Comparison of ENCODE assay signal across 26 cellular contexts in the genomic region with DNA sequence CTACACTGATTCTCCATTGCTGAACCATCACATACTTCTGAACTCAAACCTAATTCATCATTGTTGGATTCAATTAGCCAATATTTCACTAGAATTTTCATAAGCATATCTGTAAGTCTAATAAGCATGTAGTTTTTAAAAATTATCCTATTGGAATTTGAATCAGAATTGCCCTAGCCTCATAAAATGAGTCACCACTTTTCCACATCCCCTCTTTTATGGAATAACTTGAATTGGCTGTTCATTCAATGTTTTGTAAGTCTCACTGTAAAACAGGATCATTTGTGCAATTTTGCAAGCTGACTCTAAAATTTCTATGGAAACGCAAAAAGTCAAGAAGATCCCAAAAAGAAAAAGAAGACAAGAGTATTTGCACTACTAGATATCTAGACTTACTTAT.
A peak's percentile ranks its signal among the peaks of the same experiment; 100 is the strongest.
DNase-seq lines count a peak whose midpoint lies in the region; ATAC-seq, FAIRE-seq and TF ChIP-seq lines count a peak whose summit lies in the region.
"Had no signal": no experiment of that assay in that cellular context is flagged by ENCODE, and none has a peak within 500 bp of the region (broad histone marks: within the 10 kb centered on the region; RNA-seq: fewer than 3 reads in every experiment).

No MANE protein-coding gene starts in this region.

- H3K36me3 ChIP-seq in BJ (ENCODE audit: control insufficient read depth, insufficient read depth, low read length), result no peaks in the 10 kb centered on the region
- H3K36me3 ChIP-seq in GM12878 (ENCODE audit: control insufficient read depth in 2 of 2, insufficient read depth in 2 of 2, low read length in 1 of 2), result no peaks in the 10 kb centered on the region

- no peak for TF ChIP-seq POLR2A in GM12878 (IDR thresholded peaks at IDR 0.05; ENCODE audit: low read depth, low read length)

- CTCF ChIA-PET in BJ (lab: Yijun Ruan, JAX), result no interaction called here
- CTCF ChIA-PET in GM12878 (lab: Yijun Ruan, JAX), result no interaction called here

- POLR2A ChIA-PET in BJ (lab: Charles Lee), result no interaction called here
- POLR2A ChIA-PET in GM12878 (lab: Charles Lee), result no interaction called here

- no peaks in the 10 kb centered on the region for H4K20me1 ChIP-seq in GM12878 (ENCODE audit: control insufficient read depth, insufficient read depth)

- H3K27ac ChIP-seq in GM12878 (ENCODE audit: control insufficient read depth, insufficient read depth) (no peak overlapping the region), foreskin keratinocyte (no peak overlapping the region)
- H3K27ac ChIP-seq: KMS-11, RWPE1, SK-N-MC had no signal

- SMC1A ChIA-PET in GM12878 (lab: Charles Lee; ENCODE audit: uncharacterized antibody, unreplicated experiment), result no interaction called here

- no peaks in the 10 kb centered on the region for H3K9me3 ChIP-seq in GM12878 (replicated peaks; ENCODE audit: control insufficient read depth, insufficient read depth, low read length)

- 46% methylated on average over 1 of the region's 1 CpG for WGBS in GM12878 (ENCODE audit: insufficient coverage, insufficient replicate concordance, low lambda C conversion rate, missing lambda C conversion rate)

- H3K9ac ChIP-seq in GM12878 (ENCODE audit: control insufficient read depth, insufficient read depth, low read length), result no peak overlapping the region
- H3K9ac ChIP-seq: KMS-11 had no signal

- peak; percentile 27 for FAIRE-seq in GM12878 (lab: Jason Lieb, UNC)
- FAIRE-seq: GM18507, HTR-8/SVneo had no signal

- TF ChIP-seq EP300 in GM12878 (IDR thresholded peaks at IDR 0.05; ENCODE audit: borderline replicate concordance in 1 of 2, control insufficient read depth in 1 of 2, low read depth in 2 of 2, low read length in 2 of 2), result no peak

- H3K4me3 ChIP-seq in BJ (ENCODE audit: low read depth, low read length) (no peak overlapping the region), GM12878 (no peak overlapping the region)
- H3K4me3 ChIP-seq: SK-N-MC had no signal

- H3K27me3 ChIP-seq in BJ (ENCODE audit: control insufficient read depth, insufficient read depth, low read length) (no peaks in the 10 kb centered on the region), GM12878 (replicated peaks in 1 of 2; ENCODE audit: control insufficient read depth in 2 of 2, insufficient read depth in 2 of 2, low read length in 1 of 2) (no peaks in the 10 kb centered on the region), foreskin keratinocyte (no peaks in the 10 kb centered on the region)

- intact Hi-C loops in GM12878 (cut with micrococcal nuclease; ENCODE audit: unreplicated experiment), result no loop called here

- RAD21 ChIA-PET in GM12878 (lab: Charles Lee; ENCODE audit: unreplicated experiment), result no interaction called here

- peak; percentile 9 for DNase-seq in BJ (ENCODE audit: low read depth)
- DNase-seq in ELR (ENCODE audit: low read depth), result peak; percentile 34
- no peak for DNase-seq in GM12878 (ENCODE audit: low read depth, low spot score)
- peak; percentile 5 to 17 for DNase-seq in lung microvascular endothelial cell (ENCODE audit: low read depth in 2 of 2)
- DNase-seq in foreskin keratinocyte, result no peak
- no peak for DNase-seq in HuH-7 (ENCODE audit: low spot score)
- DNase-seq: DMS 273 treated with DMSO at 0.1 percent for 48 hours, DMS79 treated with DMSO at 0.1 percent for 48 hours, GOT3, IMR-90, NCI-H1048, NCI-H1417 treated with DMSO at 0.1 percent for 48 hours, NCI-H187, NCI-H2107, NCI-H2227 treated with DMSO at 0.1 percent for 48 hours, NCI-H510A, NCI-H748 treated with DMSO at 0.1 percent for 48 hours, SHP77 treated with DMSO at 0.1 percent for 48 hours, SW 1271 had no signal

- no peak overlapping the region for H2AFZ ChIP-seq in GM12878 (ENCODE audit: control insufficient read depth, low read depth, low read length)

- no peak for TF ChIP-seq RAD21 in GM12878 (IDR thresholded peaks at IDR 0.05; ENCODE audit: insufficient read depth, low read depth, low read length)

- H3K4me1 ChIP-seq in GM12878 (ENCODE audit: control insufficient read depth, insufficient read depth, low read length) (no peaks in the 10 kb centered on the region), foreskin keratinocyte (no peaks in the 10 kb centered on the region)

- in situ Hi-C loops in GM12878 (cut with MboI), result no loop called here

- TF ChIP-seq CTCF in BJ (IDR thresholded peaks at IDR 0.05; ENCODE audit: insufficient read depth, low read depth, low read length), result no peak
- no peak for TF ChIP-seq CTCF in GM12878 (IDR thresholded peaks at IDR 0.05 in 2 of 3, conservative IDR thresholded peaks at IDR 0.05 in 1 of 3; ENCODE audit: control insufficient read depth in 2 of 3, extremely low read depth in 1 of 3, insufficient read depth in 1 of 3, low read depth in 3 of 3, low read length in 3 of 3)
- TF ChIP-seq CTCF in foreskin keratinocyte (conservative IDR thresholded peaks at IDR 0.05), result no peak

- no peak overlapping the region for H3K4me2 ChIP-seq in GM12878 (ENCODE audit: control insufficient read depth, insufficient read depth)
- H3K4me2 ChIP-seq: KMS-11 had no signal

- ATAC-seq in GM12878 (no peak), foreskin keratinocyte (no peak), HG02678 (IDR thresholded peaks at IDR 0.05; ENCODE audit: unreplicated experiment) (no peak)
- ATAC-seq: HCT116 had no signal

- no TSS peak for BruUV-seq in GM12878 (replicated peaks; lab: Mats Ljungman, UMichigan)

- H3K79me2 ChIP-seq in GM12878 (ENCODE audit: control insufficient read depth, insufficient read depth, low read length), result no peaks in the 10 kb centered on the region

TF ChIP-seq in GM12878, 131 proteins besides CTCF, POLR2A, EP300 and RAD21 (continues in another document):
- TF ChIP-seq, protein P1, sequence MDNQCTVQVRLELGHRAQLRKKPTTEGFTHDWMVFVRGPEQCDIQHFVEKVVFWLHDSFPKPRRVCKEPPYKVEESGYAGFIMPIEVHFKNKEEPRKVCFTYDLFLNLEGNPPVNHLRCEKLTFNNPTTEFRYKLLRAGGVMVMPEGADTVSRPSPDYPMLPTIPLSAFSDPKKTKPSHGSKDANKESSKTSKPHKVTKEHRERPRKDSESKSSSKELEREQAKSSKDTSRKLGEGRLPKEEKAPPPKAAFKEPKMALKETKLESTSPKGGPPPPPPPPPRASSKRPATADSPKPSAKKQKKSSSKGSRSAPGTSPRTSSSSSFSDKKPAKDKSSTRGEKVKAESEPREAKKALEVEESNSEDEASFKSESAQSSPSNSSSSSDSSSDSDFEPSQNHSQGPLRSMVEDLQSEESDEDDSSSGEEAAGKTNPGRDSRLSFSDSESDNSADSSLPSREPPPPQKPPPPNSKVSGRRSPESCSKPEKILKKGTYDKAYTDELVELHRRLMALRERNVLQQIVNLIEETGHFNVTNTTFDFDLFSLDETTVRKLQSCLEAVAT (IDR thresholded peaks at IDR 0.05), result no peak
- TF ChIP-seq EED (IDR thresholded peaks at IDR 0.05; ENCODE audit: low read depth) (no peak), YY1 (IDR thresholded peaks at IDR 0.05; ENCODE audit: low read depth, low read length) (no peak), YBX1 (IDR thresholded peaks at IDR 0.05) (no peak), NRF1 (conservative IDR thresholded peaks at IDR 0.05; ENCODE audit: low read depth, low read length) (no peak), TCF12 (IDR thresholded peaks at IDR 0.05; ENCODE audit: low read depth, low read length) (no peak)
- TF ChIP-seq, protein P2, sequence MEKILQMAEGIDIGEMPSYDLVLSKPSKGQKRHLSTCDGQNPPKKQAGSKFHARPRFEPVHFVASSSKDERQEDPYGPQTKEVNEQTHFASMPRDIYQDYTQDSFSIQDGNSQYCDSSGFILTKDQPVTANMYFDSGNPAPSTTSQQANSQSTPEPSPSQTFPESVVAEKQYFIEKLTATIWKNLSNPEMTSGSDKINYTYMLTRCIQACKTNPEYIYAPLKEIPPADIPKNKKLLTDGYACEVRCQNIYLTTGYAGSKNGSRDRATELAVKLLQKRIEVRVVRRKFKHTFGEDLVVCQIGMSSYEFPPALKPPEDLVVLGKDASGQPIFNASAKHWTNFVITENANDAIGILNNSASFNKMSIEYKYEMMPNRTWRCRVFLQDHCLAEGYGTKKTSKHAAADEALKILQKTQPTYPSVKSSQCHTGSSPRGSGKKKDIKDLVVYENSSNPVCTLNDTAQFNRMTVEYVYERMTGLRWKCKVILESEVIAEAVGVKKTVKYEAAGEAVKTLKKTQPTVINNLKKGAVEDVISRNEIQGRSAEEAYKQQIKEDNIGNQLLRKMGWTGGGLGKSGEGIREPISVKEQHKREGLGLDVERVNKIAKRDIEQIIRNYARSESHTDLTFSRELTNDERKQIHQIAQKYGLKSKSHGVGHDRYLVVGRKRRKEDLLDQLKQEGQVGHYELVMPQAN (conservative IDR thresholded peaks at IDR 0.05), result no peak
- TF ChIP-seq, protein P3, sequence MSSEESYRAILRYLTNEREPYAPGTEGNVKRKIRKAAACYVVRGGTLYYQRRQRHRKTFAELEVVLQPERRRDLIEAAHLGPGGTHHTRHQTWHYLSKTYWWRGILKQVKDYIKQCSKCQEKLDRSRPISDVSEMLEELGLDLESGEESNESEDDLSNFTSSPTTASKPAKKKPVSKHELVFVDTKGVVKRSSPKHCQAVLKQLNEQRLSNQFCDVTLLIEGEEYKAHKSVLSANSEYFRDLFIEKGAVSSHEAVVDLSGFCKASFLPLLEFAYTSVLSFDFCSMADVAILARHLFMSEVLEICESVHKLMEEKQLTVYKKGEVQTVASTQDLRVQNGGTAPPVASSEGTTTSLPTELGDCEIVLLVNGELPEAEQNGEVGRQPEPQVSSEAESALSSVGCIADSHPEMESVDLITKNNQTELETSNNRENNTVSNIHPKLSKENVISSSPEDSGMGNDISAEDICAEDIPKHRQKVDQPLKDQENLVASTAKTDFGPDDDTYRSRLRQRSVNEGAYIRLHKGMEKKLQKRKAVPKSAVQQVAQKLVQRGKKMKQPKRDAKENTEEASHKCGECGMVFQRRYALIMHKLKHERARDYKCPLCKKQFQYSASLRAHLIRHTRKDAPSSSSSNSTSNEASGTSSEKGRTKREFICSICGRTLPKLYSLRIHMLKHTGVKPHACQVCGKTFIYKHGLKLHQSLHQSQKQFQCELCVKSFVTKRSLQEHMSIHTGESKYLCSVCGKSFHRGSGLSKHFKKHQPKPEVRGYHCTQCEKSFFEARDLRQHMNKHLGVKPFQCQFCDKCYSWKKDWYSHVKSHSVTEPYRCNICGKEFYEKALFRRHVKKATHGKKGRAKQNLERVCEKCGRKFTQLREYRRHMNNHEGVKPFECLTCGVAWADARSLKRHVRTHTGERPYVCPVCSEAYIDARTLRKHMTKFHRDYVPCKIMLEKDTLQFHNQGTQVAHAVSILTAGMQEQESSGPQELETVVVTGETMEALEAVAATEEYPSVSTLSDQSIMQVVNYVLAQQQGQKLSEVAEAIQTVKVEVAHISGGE (CRISPR knock-in tag; IDR thresholded peaks at IDR 0.05), result no peak

Comparison
In these comparisons a context has a peak if more than half of its experiments do, and no peak if none do; other contexts are left out.
1. DNase-seq: peak in BJ (single experiment), ELR (single experiment) and lung microvascular endothelial cell (2 of 2); none in GM12878 (single experiment), foreskin keratinocyte (0 of 2) and HuH-7 (single experiment).